ENCODE assay signal across 1 cellular context in the genomic region with DNA sequence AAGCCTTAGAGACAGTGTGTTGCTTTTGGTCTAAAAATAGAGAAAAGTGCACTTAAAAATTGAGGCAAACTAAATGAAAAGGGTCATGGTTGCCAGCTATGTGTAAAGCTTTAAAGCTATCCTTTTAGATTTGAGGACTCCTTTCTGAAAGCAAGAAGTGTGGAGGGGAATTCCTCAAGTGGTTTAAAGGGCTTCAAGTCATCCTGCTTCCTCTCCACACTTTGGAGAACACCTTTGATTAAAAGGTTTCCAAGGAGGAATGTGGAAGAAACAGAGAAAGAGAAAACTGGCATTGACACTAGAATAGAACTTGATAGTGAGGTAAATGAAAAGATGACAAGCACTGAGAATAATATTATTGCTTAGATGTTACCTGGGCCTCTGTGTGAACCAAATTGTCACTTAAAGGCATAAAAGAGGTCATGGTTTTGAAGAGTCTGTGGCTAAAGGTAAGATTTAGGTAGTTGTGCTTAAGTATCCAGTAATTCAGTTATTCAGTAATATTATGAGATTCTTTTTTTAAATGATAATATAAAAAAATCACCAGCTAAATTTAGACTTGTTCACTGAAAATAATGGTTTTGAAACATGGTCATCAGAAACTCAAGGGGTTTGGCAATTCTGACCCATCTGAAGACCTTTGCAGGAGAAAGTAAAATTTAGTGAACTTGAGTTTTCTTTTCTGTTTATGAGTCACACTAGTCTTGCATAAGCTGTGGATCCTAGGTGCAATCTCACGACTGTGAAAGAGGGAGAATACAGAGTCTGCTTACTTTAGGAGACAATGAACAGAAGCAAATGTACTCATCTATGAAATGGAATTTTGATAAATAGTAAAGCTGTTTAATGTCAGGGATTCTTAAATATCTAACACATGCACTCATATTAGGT.
TF ChIP-seq lines count a peak whose summit lies in the region.

No MANE protein-coding gene starts in this region.

TF ChIP-seq in GM12878, 131 proteins besides CTCF, POLR2A, EP300 and RAD21 (continued from another document):
- TF ChIP-seq CEBPB (IDR thresholded peaks at IDR 0.05; ENCODE audit: borderline replicate concordance in 1 of 2, low read depth in 2 of 2, low read length in 2 of 2) (0 out of 4 replicates have a peak, but pooled peaks of 1 of the 2 experiments have one; percentile 44), CBFB (IDR thresholded peaks at IDR 0.05; ENCODE audit: low read depth) (no peak), BMI1 (IDR thresholded peaks at IDR 0.05; ENCODE audit: borderline replicate concordance) (no peak), DPF2 (IDR thresholded peaks at IDR 0.05) (no peak), MEF2A (IDR thresholded peaks at IDR 0.05; ENCODE audit: insufficient read depth, low read depth, low read length) (0 out of 2 replicates have a peak, but pooled peaks have one; percentile 41), MEF2B (IDR thresholded peaks at IDR 0.05; ENCODE audit: partially characterized antibody, poor library complexity, severe bottlenecking) (no peak), JUNB (IDR thresholded peaks at IDR 0.05) (peak; percentile 91), NFIC (IDR thresholded peaks at IDR 0.05; ENCODE audit: low read depth, low read length) (peak; percentile 83)
